ENCODE assay signal across 2 cellular contexts in the genomic region with DNA sequence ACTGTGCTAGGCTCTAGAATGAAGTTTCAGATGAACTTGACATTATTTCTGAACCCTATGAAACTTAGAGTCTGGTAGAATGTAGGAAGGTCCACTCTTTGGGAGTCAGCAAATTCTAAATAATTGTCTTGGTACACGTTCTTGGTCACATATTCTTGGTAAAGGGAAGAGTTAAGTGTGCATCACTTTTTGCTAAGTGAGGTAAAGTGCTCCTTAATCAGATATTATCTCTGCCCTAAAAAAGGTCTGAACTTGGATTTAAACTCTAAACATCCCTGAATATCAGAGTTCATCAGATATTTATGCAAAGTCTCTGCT.
TF ChIP-seq lines count a peak whose summit lies in the region.

No MANE protein-coding gene starts in this region.

TF ChIP-seq in SK-N-SH, 30 proteins besides CTCF, POLR2A, EP300 and RAD21 (continued from another document):
- TF ChIP-seq RXRA (IDR thresholded peaks at IDR 0.05; ENCODE audit: borderline replicate concordance, low read depth) (no peak), FOXJ3 (CRISPR knock-in tag; IDR thresholded peaks at IDR 0.05) (no peak), RCOR1 (IDR thresholded peaks at IDR 0.05; ENCODE audit: low read length) (no peak)

TF ChIP-seq in SK-N-SH treated with all-trans-retinoic acid at 6 μM for 48 hours, 23 proteins besides CTCF, POLR2A, EP300 and RAD21 (continued from another document):
- TF ChIP-seq PPARA (CRISPR knock-in tag; IDR thresholded peaks at IDR 0.05; ENCODE audit: borderline replicate concordance) (no peak), RARB (CRISPR knock-in tag; IDR thresholded peaks at IDR 0.05) (no peak), OSR1 (CRISPR knock-in tag; IDR thresholded peaks at IDR 0.05) (no peak)
- TF ChIP-seq, protein P1, sequence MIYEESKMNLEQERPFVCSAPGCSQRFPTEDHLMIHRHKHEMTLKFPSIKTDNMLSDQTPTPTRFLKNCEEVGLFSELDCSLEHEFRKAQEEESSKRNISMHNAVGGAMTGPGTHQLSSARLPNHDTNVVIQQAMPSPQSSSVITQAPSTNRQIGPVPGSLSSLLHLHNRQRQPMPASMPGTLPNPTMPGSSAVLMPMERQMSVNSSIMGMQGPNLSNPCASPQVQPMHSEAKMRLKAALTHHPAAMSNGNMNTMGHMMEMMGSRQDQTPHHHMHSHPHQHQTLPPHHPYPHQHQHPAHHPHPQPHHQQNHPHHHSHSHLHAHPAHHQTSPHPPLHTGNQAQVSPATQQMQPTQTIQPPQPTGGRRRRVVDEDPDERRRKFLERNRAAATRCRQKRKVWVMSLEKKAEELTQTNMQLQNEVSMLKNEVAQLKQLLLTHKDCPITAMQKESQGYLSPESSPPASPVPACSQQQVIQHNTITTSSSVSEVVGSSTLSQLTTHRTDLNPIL (CRISPR knock-in tag; IDR thresholded peaks at IDR 0.05; ENCODE audit: low read depth): no peak
